In genomic region chr20:969868-970267, GRCh38 we compare ENCODE assay signal across 7 cellular contexts. TPM values are rescaled to one million over a fixed set of nuclear protein-coding genes. Genes with fewer than 3 reads are reported as not detected.
"Had no signal": no experiment of that assay in that cellular context is flagged by ENCODE, and none has a peak within 500 bp of the region (broad histone marks: within the 10 kb centered on the region; RNA-seq: fewer than 3 reads in every experiment).

No MANE protein-coding gene starts in this region.

- DNase-seq: GOT3, H7, HFFc6 had no signal

- H3K36me3 ChIP-seq: HAP-1 had no signal

- H3K36me3 Mint-ChIP-seq: IgD-negative memory B cell had no signal

- H3K9me3 Mint-ChIP-seq: HFFc6, IgD-negative memory B cell had no signal

- H3K27ac Mint-ChIP-seq: HFFc6, IgD-negative memory B cell had no signal

- H3K4me1 Mint-ChIP-seq: IgD-negative memory B cell had no signal

- H3K4me1 ChIP-seq: HAP-1 had no signal

- H3K9me3 ChIP-seq: HAP-1 had no signal

- H3K4me3 Mint-ChIP-seq: HFFc6, IgD-negative memory B cell had no signal

- H3K4me3 ChIP-seq: HAP-1 had no signal

RNA-seq across cellular contexts. Expression of gene RSPO4, which starts 32.2 kb away (rescaled TPM):
- total RNA-seq: H4, HFFc6, HT-29 had no signal
- polyA plus RNA-seq: IgD-negative memory B cell had no signal

RNA-seq across cellular contexts. Expression of gene ANGPT4, which starts 53.7 kb away (rescaled TPM):
- total RNA-seq: HFFc6, HT-29 had no signal
- polyA plus RNA-seq: IgD-negative memory B cell had no signal
